ENCODE assay signal across 8 cellular contexts in genomic region chr4:121656269-121656641, GRCh38. TPM values are rescaled to one million over a fixed set of nuclear protein-coding genes. Genes with fewer than 3 reads are reported as not detected.
A peak's percentile ranks its signal among the peaks of the same experiment; 100 is the strongest.
DNase-seq lines count a peak whose midpoint lies in the region; ATAC-seq and TF ChIP-seq lines count a peak whose summit lies in the region.

No MANE protein-coding gene starts in this region.

- H4K20me1 ChIP-seq in Loucy (ENCODE audit: insufficient read depth, low read length, poor library complexity, severe bottlenecking): no peaks in the 10 kb centered on the region

- TF ChIP-seq CTCF in Loucy (conservative IDR thresholded peaks at IDR 0.05; ENCODE audit: low read length) (peak; percentile 53), fibroblast of villous mesenchyme (IDR thresholded peaks at IDR 0.05; ENCODE audit: insufficient read depth, low read depth, low read length) (peak; percentile 55), progenitor cell of endocrine pancreas (IDR thresholded peaks at IDR 0.05; ENCODE audit: unreplicated experiment) (peak; percentile 53)

- H3K9me2 ChIP-seq in Loucy (replicated peaks; ENCODE audit: low read depth, low read length): no peaks in the 10 kb centered on the region

- H3K4me1 Mint-ChIP-seq in progenitor cell of endocrine pancreas (ENCODE audit: low read depth): no peaks in the 10 kb centered on the region

- DNase-seq in COLO668 (lab: John Stamatoyannopoulos, UW; ENCODE audit: unreplicated experiment): peak; percentile 2
- peak; percentile 22 for DNase-seq in T1000 (lab: John Stamatoyannopoulos, UW)
- DNase-seq in fibroblast of villous mesenchyme (ENCODE audit: low read depth): peak; percentile 77
- DNase-seq in progenitor cell of endocrine pancreas (ENCODE audit: low spot score, unreplicated experiment): no peak

- no peaks in the 10 kb centered on the region for H3K27me3 Mint-ChIP-seq in progenitor cell of endocrine pancreas

- no peaks in the 10 kb centered on the region for H3K36me3 ChIP-seq in Loucy (ENCODE audit: insufficient read depth, low read length)

- H3F3A ChIP-seq in Loucy (ENCODE audit: low read depth): no peaks in the 10 kb centered on the region

- H3K36me3 Mint-ChIP-seq in progenitor cell of endocrine pancreas (ENCODE audit: insufficient read depth): no peaks in the 10 kb centered on the region

- no peaks in the 10 kb centered on the region for H3K9me3 ChIP-seq in Loucy (ENCODE audit: insufficient read depth, low read depth, low read length)

- no peaks in the 10 kb centered on the region for H3K9me3 Mint-ChIP-seq in progenitor cell of endocrine pancreas (ENCODE audit: low read depth)

- H3K9ac ChIP-seq in Loucy (ENCODE audit: low read depth, low read length, poor library complexity, severe bottlenecking): no peak overlapping the region

- H3K27ac Mint-ChIP-seq in progenitor cell of endocrine pancreas: peak overlapping the region; percentile 37

- H3K4me3 ChIP-seq in Loucy (ENCODE audit: low read length, poor library complexity, severe bottlenecking) (no peak overlapping the region), fibroblast of villous mesenchyme (ENCODE audit: low read depth, low read length) (no peak overlapping the region)

- no peaks in the 10 kb centered on the region for H3K4me1 ChIP-seq in Loucy (ENCODE audit: insufficient read depth, low read length, poor library complexity, severe bottlenecking)

- H3K4me3 Mint-ChIP-seq in progenitor cell of endocrine pancreas (ENCODE audit: low read depth): no peak overlapping the region

- ATAC-seq in GM18868 (IDR thresholded peaks at IDR 0.05; ENCODE audit: unreplicated experiment): peak; percentile 50
- no peak for ATAC-seq in GM21390 (IDR thresholded peaks at IDR 0.05; ENCODE audit: unreplicated experiment)
- no peak for ATAC-seq in HG02571 (IDR thresholded peaks at IDR 0.05; ENCODE audit: unreplicated experiment)

- H3K4me2 ChIP-seq in Loucy (ENCODE audit: low read depth, low read length, poor library complexity, severe bottlenecking): no peak overlapping the region

- H3K79me2 ChIP-seq in Loucy (ENCODE audit: insufficient read depth, low read length): no peaks in the 10 kb centered on the region

- H3K27me3 ChIP-seq in Loucy (ENCODE audit: insufficient read depth, low read length, poor library complexity, severe bottlenecking): no peaks in the 10 kb centered on the region

- H2AFZ ChIP-seq in Loucy (ENCODE audit: low read length): no peak overlapping the region

RNA-seq across cellular contexts. Expression of gene ANXA5, which starts 40.5 kb away (rescaled TPM):
- total RNA-seq in fibroblast of villous mesenchyme (811 and 939 TPM in 2 replicates), progenitor cell of endocrine pancreas (203 and 208 TPM in 2 replicates)
